ENCODE assay signal across 8 cellular contexts in the genomic region with DNA sequence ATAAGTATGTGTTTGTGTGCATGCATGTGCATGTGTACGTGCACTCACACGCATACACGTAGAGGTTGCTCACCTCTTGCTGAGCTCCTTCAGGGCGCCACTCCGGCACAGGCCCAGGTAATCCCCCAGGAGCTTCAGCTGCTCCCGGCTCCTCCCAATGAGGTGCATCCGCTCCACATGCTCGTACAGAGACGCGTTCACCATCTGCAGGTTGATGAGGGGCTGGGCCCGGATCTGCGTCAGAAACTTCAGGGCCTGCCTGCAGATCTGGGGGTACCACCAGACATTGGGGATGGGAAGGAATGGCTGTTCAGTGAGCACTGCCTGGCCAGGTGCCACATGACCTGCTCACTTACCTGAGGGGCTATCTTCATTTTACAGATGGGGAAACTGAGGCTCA.
DNase-seq lines count a peak whose midpoint lies in the region; ATAC-seq, FAIRE-seq and TF ChIP-seq lines count a peak whose summit lies in the region.
"Not testable (repeated sequence)": the region's sequence is repeated elsewhere in the genome, so short reads cannot be mapped to it uniquely, and the experiment has no call there.

No MANE protein-coding gene starts in this region.

- not testable (repeated sequence) for H2AFZ ChIP-seq in H9 (ENCODE audit: low read length); keratinocyte (ENCODE audit: control insufficient read depth, low read length)

- dilution Hi-C loops in keratinocyte (cut with MboI; ENCODE audit: extremely low pct_ligation_motif_present, low sequenced_read_pairs), result not testable (repeated sequence)

- H3K9me3 Mint-ChIP-seq in H9; activated T-cell treated with anti-CD3 and anti-CD28 coated beads, Interleukin-2, amount 50 U/mL, for 24 hours; MCF 10A (ENCODE audit: unreplicated experiment); endothelial cell (ENCODE audit: unreplicated experiment): not testable (repeated sequence)

- H2AK5ac ChIP-seq in H9 (ENCODE audit: insufficient read length, low read length), result not testable (repeated sequence)

- not testable (repeated sequence) for H4K91ac ChIP-seq in H9 (ENCODE audit: insufficient read length, low read depth, low read length)

- TF ChIP-seq CTCF in H9 (conservative IDR thresholded peaks at IDR 0.05); RWPE2 (IDR thresholded peaks at IDR 0.05; ENCODE audit: poor library complexity, severe bottlenecking); MCF 10A (IDR thresholded peaks at IDR 0.05; ENCODE audit: unreplicated experiment); endothelial cell (IDR thresholded peaks at IDR 0.05; ENCODE audit: unreplicated experiment); keratinocyte (optimal IDR thresholded peaks at IDR 0.05 in 1 of 3, IDR thresholded peaks at IDR 0.05 in 1 of 3, conservative IDR thresholded peaks at IDR 0.05 in 1 of 3; ENCODE audit: extremely low read depth in 1 of 3, insufficient read depth in 2 of 3, low read length in 3 of 3): not testable (repeated sequence)

- not testable (repeated sequence) for H3K9me1 ChIP-seq in keratinocyte (ENCODE audit: control insufficient read depth, extremely low read depth, insufficient read depth, low read length)

- DNase-seq in H9, result peak; percentile 15
- not testable (repeated sequence) for DNase-seq in RWPE2 (ENCODE audit: low spot score); MCF 10A (ENCODE audit: unreplicated experiment); endothelial cell (ENCODE audit: low spot score); keratinocyte (ENCODE audit: low read depth, low spot score)
- peak; percentile 18 for DNase-seq in activated T-cell treated with anti-CD3 and anti-CD28 coated beads, Interleukin-2, amount 50 U/mL, for 24 hours
- peak in 1 of 2 donors; percentile 20 for DNase-seq in aorta

- not testable (repeated sequence) for H3K4me2 ChIP-seq in H9 (ENCODE audit: insufficient read depth, insufficient read length, low read length); keratinocyte (ENCODE audit: control insufficient read depth, extremely low read depth, insufficient read depth, low read depth, low read length)
- peak overlapping the region; percentile 49 for H3K4me2 ChIP-seq in skeletal muscle satellite cell (ENCODE audit: low read length)

- H3K56ac ChIP-seq in H9 (ENCODE audit: insufficient read length, low read depth, low read length), result not testable (repeated sequence)

- POLR2A ChIA-PET in MCF 10A (lab: Yijun Ruan, JAX), result not testable (repeated sequence)

- H3K27me3 Mint-ChIP-seq in H9 (ENCODE audit: low read depth); activated T-cell treated with anti-CD3 and anti-CD28 coated beads, Interleukin-2, amount 50 U/mL, for 24 hours; MCF 10A (ENCODE audit: insufficient read depth, unreplicated experiment); endothelial cell (ENCODE audit: unreplicated experiment): not testable (repeated sequence)

- not testable (repeated sequence) for H3K18ac ChIP-seq in H9 (ENCODE audit: insufficient read length, low read depth, low read length)

- not testable (repeated sequence) for H3K79me1 ChIP-seq in H9 (ENCODE audit: insufficient read depth, low read depth, low read length, poor library complexity, severe bottlenecking)

- not testable (repeated sequence) for H3K23me2 ChIP-seq in H9 (ENCODE audit: insufficient read length, low read depth, low read length, poor library complexity, severe bottlenecking)

- not testable (repeated sequence) for H2BK15ac ChIP-seq in H9 (ENCODE audit: low read depth, low read length)

- H3K79me2 ChIP-seq in H9 (ENCODE audit: insufficient read depth, low read length); keratinocyte (ENCODE audit: control insufficient read depth, insufficient read depth, low read length): not testable (repeated sequence)

- H3K4me3 Mint-ChIP-seq in H9; activated T-cell treated with anti-CD3 and anti-CD28 coated beads, Interleukin-2, amount 50 U/mL, for 24 hours; MCF 10A (ENCODE audit: unreplicated experiment): not testable (repeated sequence)
- peak overlapping the region; percentile 83 for H3K4me3 Mint-ChIP-seq in endothelial cell (ENCODE audit: unreplicated experiment)

- not testable (repeated sequence) for H2BK5ac ChIP-seq in H9 (ENCODE audit: insufficient read length, low read length)

- not testable (repeated sequence) for H3K9me3 ChIP-seq in H9 (ENCODE audit: control insufficient read depth, low read depth, low read length); RWPE2 (ENCODE audit: severe bottlenecking); keratinocyte (ENCODE audit: control insufficient read depth, low read depth, low read length); skeletal muscle satellite cell (replicated peaks; ENCODE audit: low read length); aorta (ENCODE audit: control insufficient read depth, low read length)

- not testable (repeated sequence) for H3K23ac ChIP-seq in H9 (ENCODE audit: insufficient read length, low read depth, low read length)

- not testable (repeated sequence) for H2BK12ac ChIP-seq in H9 (ENCODE audit: insufficient read length, low read depth, low read length)

- CTCF ChIA-PET in MCF 10A (lab: Yijun Ruan, JAX), result not testable (repeated sequence)

- H3T11ph ChIP-seq in H9 (ENCODE audit: low read length), result not testable (repeated sequence)

- not testable (repeated sequence) for H3K4me3 ChIP-seq in RWPE2 (ENCODE audit: severe bottlenecking); keratinocyte (ENCODE audit: control insufficient read depth in 2 of 3, extremely low read depth in 1 of 3, insufficient read depth in 2 of 3, low read depth in 1 of 3, low read length in 3 of 3); skeletal muscle satellite cell (ENCODE audit: low read length); aorta (ENCODE audit: low read length in 2 of 2)

- FAIRE-seq in keratinocyte (lab: Jason Lieb, UNC), result not testable (repeated sequence)

- no CpG with 5 or more reads among the region's 12 CpGs for WGBS in H9 (ENCODE audit: extremely low coverage, insufficient read length, low lambda C conversion rate)
- WGBS in aorta, 2 donors, result 93 to 96% methylated on average over 12 of the region's 12 CpGs

- not testable (repeated sequence) for H3K4me1 Mint-ChIP-seq in H9
- H3K4me1 Mint-ChIP-seq in activated T-cell treated with anti-CD3 and anti-CD28 coated beads, Interleukin-2, amount 50 U/mL, for 24 hours (ENCODE audit: low read depth), result peaks cover 14% of the 10 kb centered on the region
- H3K4me1 Mint-ChIP-seq in MCF 10A (ENCODE audit: insufficient read depth, unreplicated experiment), result peaks cover 21% of the 10 kb centered on the region
- H3K4me1 Mint-ChIP-seq in endothelial cell (ENCODE audit: unreplicated experiment), result peaks cover 31% of the 10 kb centered on the region

- not testable (repeated sequence) for H3K4ac ChIP-seq in H9 (ENCODE audit: low read depth, low read length)

- not testable (repeated sequence) for H3K27me3 ChIP-seq in H9 (ENCODE audit: insufficient read depth, low read length); RWPE2 (ENCODE audit: insufficient read depth, poor library complexity, severe bottlenecking); keratinocyte (ENCODE audit: control insufficient read depth, extremely low read depth, insufficient read depth, low read length); skeletal muscle satellite cell (ENCODE audit: control insufficient read depth, insufficient read depth, low read length); aorta (ENCODE audit: control insufficient read depth in 1 of 2, insufficient read depth in 2 of 2, low read length in 1 of 2)

- H3K14ac ChIP-seq in H9 (ENCODE audit: insufficient read depth, low read length), result not testable (repeated sequence)

- H3K36me3 Mint-ChIP-seq in H9 (ENCODE audit: insufficient read depth in 1 of 3, low read depth in 3 of 3), result not testable (repeated sequence)
- H3K36me3 Mint-ChIP-seq in activated T-cell treated with anti-CD3 and anti-CD28 coated beads, Interleukin-2, amount 50 U/mL, for 24 hours (ENCODE audit: low read depth), result peaks cover 35% of the 10 kb centered on the region
- H3K36me3 Mint-ChIP-seq in MCF 10A (ENCODE audit: insufficient read depth, unreplicated experiment) (peaks cover 30% of the 10 kb centered on the region), endothelial cell (ENCODE audit: low read depth, unreplicated experiment) (peaks cover 13% of the 10 kb centered on the region)

- not testable (repeated sequence) for H3K27ac Mint-ChIP-seq in H9; activated T-cell treated with anti-CD3 and anti-CD28 coated beads, Interleukin-2, amount 50 U/mL, for 24 hours; endothelial cell (ENCODE audit: unreplicated experiment)
- H3K27ac Mint-ChIP-seq in MCF 10A (ENCODE audit: low read depth, unreplicated experiment), result peak overlapping the region; percentile 65

- H3K9ac ChIP-seq in H9 (ENCODE audit: extremely low read depth, insufficient read length, low read length), result not testable (repeated sequence)
- H3K9ac ChIP-seq in keratinocyte (ENCODE audit: control insufficient read depth, extremely low read depth, insufficient read depth, low read length) (peak overlapping the region; percentile 15), skeletal muscle satellite cell (ENCODE audit: low read depth, low read length) (peak overlapping the region; percentile 30)

- not testable (repeated sequence) for H3K36me3 ChIP-seq in RWPE2 (ENCODE audit: low read depth); keratinocyte (ENCODE audit: control insufficient read depth in 2 of 2, extremely low read depth in 1 of 2, insufficient read depth in 2 of 2, low read length in 2 of 2); skeletal muscle satellite cell (ENCODE audit: insufficient read depth, low read length); aorta (ENCODE audit: control insufficient read depth in 1 of 2, insufficient read depth in 2 of 2, low read length in 1 of 2)

- not testable (repeated sequence) for H3K27ac ChIP-seq in H9 (ENCODE audit: insufficient read length, low read depth, low read length); aorta (ENCODE audit: low read depth in 1 of 2, low read length in 2 of 2)
- H3K27ac ChIP-seq in RWPE2 (ENCODE audit: poor library complexity, severe bottlenecking) (peak overlapping the region; percentile 73), keratinocyte (ENCODE audit: control insufficient read depth, insufficient read depth, low read length) (peak overlapping the region; percentile 74)

- intact Hi-C loops in MCF 10A (cut with micrococcal nuclease); aorta (cut with DNase I): not testable (repeated sequence)

- H4K8ac ChIP-seq in H9 (replicated peaks; ENCODE audit: insufficient read length, low read depth, low read length), result not testable (repeated sequence)

- not testable (repeated sequence) for H4K20me1 ChIP-seq in H9 (ENCODE audit: control insufficient read depth, insufficient read depth, insufficient read length); keratinocyte (ENCODE audit: control insufficient read depth, extremely low read depth, insufficient read depth, low read length)

- BruUV-seq in MCF 10A (replicated peaks; lab: Mats Ljungman, UMichigan), result not testable (repeated sequence)

- not testable (repeated sequence) for ATAC-seq in RWPE2 (ENCODE audit: low read depth)
- ATAC-seq in aorta (ENCODE audit: low FRiP score), result peak; percentile 8

- H2BK120ac ChIP-seq in H9 (ENCODE audit: low read depth, low read length, poor library complexity, severe bottlenecking), result not testable (repeated sequence)

- not testable (repeated sequence) for H4K5ac ChIP-seq in H9 (ENCODE audit: insufficient read length, low read depth, low read length)

- not testable (repeated sequence) for H3K4me1 ChIP-seq in H9 (ENCODE audit: insufficient read depth, low read length); aorta (ENCODE audit: control insufficient read depth in 1 of 2, insufficient read depth in 2 of 2, low read length in 2 of 2)
- H3K4me1 ChIP-seq in RWPE2 (ENCODE audit: insufficient read depth, poor library complexity, severe bottlenecking) (peaks cover 20% of the 10 kb centered on the region), keratinocyte (ENCODE audit: control insufficient read depth, extremely low read depth, insufficient read depth, low read length) (peaks cover 31% of the 10 kb centered on the region), skeletal muscle satellite cell (ENCODE audit: control insufficient read depth, insufficient read depth, low read length) (peaks cover 22% of the 10 kb centered on the region)

- H2BK20ac ChIP-seq in H9 (ENCODE audit: low read depth, low read length, poor library complexity, severe bottlenecking), result not testable (repeated sequence)
